8 cellular contexts compared by ENCODE assay signal in the genomic region with DNA sequence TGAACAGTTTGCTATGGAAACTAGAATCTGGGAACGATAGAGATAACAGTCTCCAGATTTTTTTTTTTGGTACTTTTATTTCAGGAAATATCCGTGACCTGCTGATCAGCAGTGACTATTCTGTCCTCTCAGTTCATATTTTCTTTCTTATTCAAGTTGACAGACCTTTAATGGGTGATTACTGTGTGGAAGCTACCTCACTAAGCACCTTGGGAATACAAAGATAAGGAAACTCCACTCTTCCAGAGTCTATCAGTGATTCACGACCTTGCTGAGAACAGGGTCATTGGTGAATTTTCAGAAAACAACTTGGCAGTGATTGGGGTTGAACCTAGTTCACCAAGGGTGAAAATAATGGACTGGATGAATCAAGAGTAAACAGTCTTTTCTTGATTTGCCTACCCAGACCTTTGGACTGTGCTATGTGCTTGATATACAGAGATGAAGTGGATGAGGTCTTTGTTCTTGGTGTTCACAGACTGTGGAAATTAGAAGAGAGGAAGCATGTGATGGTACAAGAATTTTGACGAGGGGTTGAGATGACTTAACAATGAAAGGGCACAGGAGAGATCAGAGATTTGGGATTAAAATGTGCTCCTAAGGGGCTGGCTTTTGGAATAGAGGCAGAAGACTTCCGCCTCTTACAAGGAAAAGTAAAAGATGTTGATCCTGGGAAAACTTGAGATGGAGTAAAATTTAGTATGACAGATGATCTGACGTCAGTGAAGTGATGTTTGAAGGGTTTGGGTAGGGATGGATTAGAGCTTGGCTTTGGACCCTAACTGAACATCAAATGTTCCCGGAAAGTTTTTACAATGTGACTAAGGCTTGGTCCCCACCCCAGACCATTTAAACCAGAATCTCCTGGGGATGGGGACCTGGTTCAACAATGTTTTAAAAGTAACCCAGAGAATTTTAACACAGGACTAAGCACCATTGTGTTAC. TPM values are rescaled to one million over a fixed set of nuclear protein-coding genes. Genes with fewer than 3 reads are reported as not detected.
A peak's percentile ranks its signal among the peaks of the same experiment; 100 is the strongest.
DNase-seq lines count a peak whose midpoint lies in the region; ATAC-seq, FAIRE-seq and TF ChIP-seq lines count a peak whose summit lies in the region.

No MANE protein-coding gene starts in this region.

- FAIRE-seq in keratinocyte (lab: Jason Lieb, UNC), result no peak

- no peaks in the 10 kb centered on the region for H3K9me3 Mint-ChIP-seq in activated T-helper 2 cell treated with anti-CD3 and anti-CD28 coated beads, Interferon-gamma antibody, Interleukin-2, Interleukin-4, amounts not matched to agents 10 μg/mL and 5 μg/mL and 100 μg/mL, durations not matched to agents 14 hours and 24 hours and 36 hours

- no peaks in the 10 kb centered on the region for H3K27me3 Mint-ChIP-seq in activated T-helper 2 cell treated with anti-CD3 and anti-CD28 coated beads, Interferon-gamma antibody, Interleukin-2, Interleukin-4, amounts not matched to agents 10 μg/mL and 5 μg/mL and 100 μg/mL, durations not matched to agents 14 hours and 24 hours and 36 hours (ENCODE audit: low read depth)

- WGBS in SK-N-SH (ENCODE audit: low lambda C conversion rate), result 45% methylated on average over 7 of the region's 7 CpGs
- 25 to 32% (median 29%) methylated on average over 7 of the region's 7 CpGs for WGBS in stomach, 5 donors

- TF ChIP-seq CTCF in SK-N-SH (IDR thresholded peaks at IDR 0.05), result no peak
- no peak for TF ChIP-seq CTCF in keratinocyte (optimal IDR thresholded peaks at IDR 0.05 in 1 of 3, IDR thresholded peaks at IDR 0.05 in 1 of 3, conservative IDR thresholded peaks at IDR 0.05 in 1 of 3; ENCODE audit: extremely low read depth in 1 of 3, insufficient read depth in 2 of 3, low read length in 3 of 3)
- TF ChIP-seq CTCF in stomach (IDR thresholded peaks at IDR 0.05), result no peak

- intact Hi-C loops in activated T-helper 2 cell treated with anti-CD3 and anti-CD28 coated beads, Interferon-gamma antibody, Interleukin-2, Interleukin-4, amounts not matched to agents 10 μg/mL and 5 μg/mL and 100 μg/mL, durations not matched to agents 14 hours and 24 hours and 36 hours (cut with micrococcal nuclease), result loop anchor here (1.0 to 5.0 kb wide), 2 partner anchors 170 to 457 kb away; partner anchors contain the start of genes MGME1 and RRBP1
- intact Hi-C loops in stomach (cut with DNase I; ENCODE audit: low total_unique reads), result no loop called here

- no peak for TF ChIP-seq EP300 in SK-N-SH (IDR thresholded peaks at IDR 0.05; ENCODE audit: borderline replicate concordance in 1 of 2, low read depth in 1 of 2, low read length in 1 of 2)
- no peak for TF ChIP-seq EP300 in stomach (IDR thresholded peaks at IDR 0.05)

- peak overlapping the region; percentile 89 to 97 for H3K4me3 ChIP-seq in SK-N-SH (ENCODE audit: low read depth in 2 of 2, low read length in 1 of 2)
- peak overlapping the region; percentile 75 to 95 (median 92) for H3K4me3 ChIP-seq in keratinocyte (ENCODE audit: control insufficient read depth in 2 of 3, extremely low read depth in 1 of 3, insufficient read depth in 2 of 3, low read depth in 1 of 3, low read length in 3 of 3)
- H3K4me3 ChIP-seq in stomach, result peak overlapping the region; percentile 74 to 98 (median 96)

- H4K20me1 ChIP-seq in SK-N-SH (ENCODE audit: insufficient read depth) (no peaks in the 10 kb centered on the region), keratinocyte (ENCODE audit: control insufficient read depth, extremely low read depth, insufficient read depth, low read length) (no peaks in the 10 kb centered on the region)

- no peak for TF ChIP-seq POLR2A in stomach (IDR thresholded peaks at IDR 0.05)

- peak overlapping the region; percentile 100 for H2AFZ ChIP-seq in SK-N-SH (ENCODE audit: low read depth)
- H2AFZ ChIP-seq in keratinocyte (ENCODE audit: control insufficient read depth, low read length), result peak overlapping the region; percentile 92

- H3K4me1 ChIP-seq in SK-N-SH (ENCODE audit: control insufficient read depth in 1 of 2, insufficient read depth in 2 of 2, low read depth in 1 of 2, low read length in 1 of 2) (peaks cover 0 to 2% of the 10 kb centered on the region in 2 experiments; a peak in 1 of 4 replicates), keratinocyte (ENCODE audit: control insufficient read depth, extremely low read depth, insufficient read depth, low read length) (peaks cover 22% of the 10 kb centered on the region), stomach (peaks cover 21 to 58% (median 37%) of the 10 kb centered on the region in 4 donors)

- CTCF ChIA-PET in SK-N-SH (lab: Yijun Ruan, JAX), result interaction anchor here (0.6 kb wide), 1 partner anchor 64 kb away, joined by 3 read pairs; no protein-coding TSS in a partner anchor

- H3K27me3 ChIP-seq in SK-N-SH (ENCODE audit: insufficient read depth) (no peaks in the 10 kb centered on the region), keratinocyte (ENCODE audit: control insufficient read depth, extremely low read depth, insufficient read depth, low read length) (no peaks in the 10 kb centered on the region), stomach (no peaks in the 10 kb centered on the region)

- DNase-seq in SK-N-SH (no peak), keratinocyte (ENCODE audit: low read depth, low spot score) (no peak), stomach (no peak), HuH-7 (ENCODE audit: low spot score) (no peak), dedifferentiated amniotic fluid mesenchymal stem cell (ENCODE audit: extremely low spot score) (no peak)
- DNase-seq in activated T-helper 2 cell treated with anti-CD3 and anti-CD28 coated beads, Interferon-gamma antibody, Interleukin-2, Interleukin-4, amounts not matched to agents 10 μg/mL and 5 μg/mL and 100 μg/mL, durations not matched to agents 14 hours and 24 hours and 36 hours (ENCODE audit: low spot score), result no peak

- H3K9ac ChIP-seq in SK-N-SH (peak overlapping the region; percentile 90), keratinocyte (ENCODE audit: control insufficient read depth, extremely low read depth, insufficient read depth, low read length) (peak overlapping the region; percentile 88)

- H3K79me2 ChIP-seq in SK-N-SH (ENCODE audit: insufficient read depth), result peaks cover 39% of the 10 kb centered on the region
- H3K79me2 ChIP-seq in keratinocyte (ENCODE audit: control insufficient read depth, insufficient read depth, low read length), result peaks cover 27% of the 10 kb centered on the region

- no peak overlapping the region for H3K27ac ChIP-seq in SK-N-SH (ENCODE audit: low read depth in 2 of 2, low read length in 1 of 2)
- H3K27ac ChIP-seq in keratinocyte (ENCODE audit: control insufficient read depth, insufficient read depth, low read length), result peak overlapping the region; percentile 76
- peak overlapping the region in 4 of 5 donors; percentile 83 to 97 (median 96) for H3K27ac ChIP-seq in stomach

- H3K9me3 ChIP-seq in SK-N-SH, result no peaks in the 10 kb centered on the region
- no peaks in the 10 kb centered on the region for H3K9me3 ChIP-seq in keratinocyte (ENCODE audit: control insufficient read depth, low read depth, low read length)
- no peaks in the 10 kb centered on the region for H3K9me3 ChIP-seq in stomach

- H3K9me1 ChIP-seq in keratinocyte (ENCODE audit: control insufficient read depth, extremely low read depth, insufficient read depth, low read length), result no peaks in the 10 kb centered on the region

- H3K36me3 Mint-ChIP-seq in activated T-helper 2 cell treated with anti-CD3 and anti-CD28 coated beads, Interferon-gamma antibody, Interleukin-2, Interleukin-4, amounts not matched to agents 10 μg/mL and 5 μg/mL and 100 μg/mL, durations not matched to agents 14 hours and 24 hours and 36 hours (ENCODE audit: low read depth), result peaks cover 15% of the 10 kb centered on the region

- H3F3A ChIP-seq in SK-N-SH (replicated peaks; ENCODE audit: insufficient read depth), result no peaks in the 10 kb centered on the region

- peaks cover 24% of the 10 kb centered on the region for H3K4me1 Mint-ChIP-seq in activated T-helper 2 cell treated with anti-CD3 and anti-CD28 coated beads, Interferon-gamma antibody, Interleukin-2, Interleukin-4, amounts not matched to agents 10 μg/mL and 5 μg/mL and 100 μg/mL, durations not matched to agents 14 hours and 24 hours and 36 hours (ENCODE audit: low read depth)

- H3K4me3 Mint-ChIP-seq in activated T-helper 2 cell treated with anti-CD3 and anti-CD28 coated beads, Interferon-gamma antibody, Interleukin-2, Interleukin-4, amounts not matched to agents 10 μg/mL and 5 μg/mL and 100 μg/mL, durations not matched to agents 14 hours and 24 hours and 36 hours (ENCODE audit: low read depth), result peak overlapping the region; percentile 80

- no peak for TF ChIP-seq RAD21 in SK-N-SH (IDR thresholded peaks at IDR 0.05; ENCODE audit: low read length)

- H3K36me3 ChIP-seq in SK-N-SH (replicated peaks in 1 of 2; ENCODE audit: control insufficient read depth in 1 of 2, insufficient read depth in 2 of 2, low read length in 1 of 2), result peaks cover 13 to 16% of the 10 kb centered on the region in 2 experiments
- peaks cover 0 to 7% of the 10 kb centered on the region in 2 experiments for H3K36me3 ChIP-seq in keratinocyte (ENCODE audit: control insufficient read depth in 2 of 2, extremely low read depth in 1 of 2, insufficient read depth in 2 of 2, low read length in 2 of 2)
- peaks cover 7 to 22% (median 20%) of the 10 kb centered on the region in 4 donors for H3K36me3 ChIP-seq in stomach

- H3K27ac Mint-ChIP-seq in activated T-helper 2 cell treated with anti-CD3 and anti-CD28 coated beads, Interferon-gamma antibody, Interleukin-2, Interleukin-4, amounts not matched to agents 10 μg/mL and 5 μg/mL and 100 μg/mL, durations not matched to agents 14 hours and 24 hours and 36 hours, result peak overlapping the region; percentile 58

- dilution Hi-C loops in keratinocyte (cut with MboI; ENCODE audit: extremely low pct_ligation_motif_present, low sequenced_read_pairs), result no loop called here

- H3K4me2 ChIP-seq in SK-N-SH, result peak overlapping the region; percentile 99
- peak overlapping the region; percentile 99 for H3K4me2 ChIP-seq in keratinocyte (ENCODE audit: control insufficient read depth, extremely low read depth, insufficient read depth, low read depth, low read length)

- no peak for ATAC-seq in SK-N-SH treated with all-trans-retinoic acid at 6 μM for 48 hours
- no peak for ATAC-seq in GM21825 (IDR thresholded peaks at IDR 0.05; ENCODE audit: unreplicated experiment)

- no peaks in the 10 kb centered on the region for H3K9me2 ChIP-seq in SK-N-SH

- POLR2A ChIA-PET in SK-N-SH (lab: Yijun Ruan, JAX), result interaction anchor here (0.6 to 2.0 kb wide), 5 partner anchors 59 to 369 kb away, joined by 3 to 5 read pairs (median 4); partner anchors contain the start of genes DZANK1, POLR3F, SEC23B and ZNF133

RNA-seq across cellular contexts. Expression of gene KAT14, which starts 1.2 kb away (rescaled TPM):
- polyA plus RNA-seq in SK-N-SH (2012; rRNA removed) (7.3 and 8.6 TPM in 2 replicates), keratinocyte (9.4 to 9.8 TPM (median 9.6 TPM) in 3 replicates), stomach (10 to 100 TPM in 1 of 3 donors, 1 to 10 TPM in 2; 6.2 to 12.8 (median 7.1) TPM)
- 8.0 and 8.8 TPM in 2 replicates for polyA plus RNA-seq in SK-N-SH (2012; cell fraction: cytosol; rRNA removed)
- 5.7 and 8.1 TPM in 2 replicates for polyA plus RNA-seq in SK-N-SH (2012; cell fraction: nucleus; rRNA removed)
- 15.3 and 16.5 TPM in 2 replicates for total RNA-seq in activated T-helper 2 cell treated with anti-CD3 and anti-CD28 coated beads, Interferon-gamma antibody, Interleukin-2, Interleukin-4, amounts not matched to agents 10 μg/mL and 5 μg/mL and 100 μg/mL, durations not matched to agents 14 hours and 24 hours and 36 hours
- polyA plus RNA-seq in keratinocyte (2011; ENCODE audit: low read depth), result 16.6 TPM
- polyA plus RNA-seq in keratinocyte (2011; cell fraction: cytosol; rRNA removed), result 8.5 and 10.8 TPM in 2 replicates
- polyA plus RNA-seq in keratinocyte (2011; cell fraction: nucleus; rRNA removed), result 13.2 and 13.7 TPM in 2 replicates
- polyA plus RNA-seq in keratinocyte (2012; ENCODE audit: low replicate concordance), result 6.9 TPM in 2 replicates
- 8.2 to 16.5 TPM (median 15.5 TPM) in 3 replicates for polyA minus RNA-seq in keratinocyte
- 7.9 TPM for polyA minus RNA-seq in keratinocyte (2011; cell fraction: cytosol; rRNA and poly(A)+ RNA removed)
- 7.9 and 14.7 TPM in 2 replicates for polyA minus RNA-seq in keratinocyte (2011; cell fraction: nucleus; rRNA and poly(A)+ RNA removed)
- total RNA-seq in stomach, result 10 to 100 TPM in 3 of 5 donors, 1 to 10 TPM in 1, under 1 TPM in 1; 0.58 to 35.5 (median 12.5) TPM

RNA-seq across cellular contexts. Expression of gene PET117, which starts 1.2 kb away (rescaled TPM):
- 12.6 and 13.5 TPM in 2 replicates for polyA plus RNA-seq in SK-N-SH (2012; rRNA removed)
- polyA plus RNA-seq in SK-N-SH (2012; cell fraction: cytosol; rRNA removed), result 18.8 and 24.2 TPM in 2 replicates
- polyA plus RNA-seq in SK-N-SH (2012; cell fraction: nucleus; rRNA removed), result 5.7 and 6.5 TPM in 2 replicates
- total RNA-seq in activated T-helper 2 cell treated with anti-CD3 and anti-CD28 coated beads, Interferon-gamma antibody, Interleukin-2, Interleukin-4, amounts not matched to agents 10 μg/mL and 5 μg/mL and 100 μg/mL, durations not matched to agents 14 hours and 24 hours and 36 hours, result 15.7 and 17.0 TPM in 2 replicates
- 6.4 to 11.8 TPM (median 9.8 TPM) in 3 replicates for polyA plus RNA-seq in keratinocyte
- 15.7 TPM for polyA plus RNA-seq in keratinocyte (2011; ENCODE audit: low read depth)
- 7.4 and 10.7 TPM in 2 replicates for polyA plus RNA-seq in keratinocyte (2011; cell fraction: cytosol; rRNA removed)
- polyA plus RNA-seq in keratinocyte (2011; cell fraction: nucleus; rRNA removed), result 3.9 and 8.2 TPM in 2 replicates
- 7.3 and 11.3 TPM in 2 replicates for polyA plus RNA-seq in keratinocyte (2012; ENCODE audit: low replicate concordance)
- 0.98 to 3.4 TPM (median 1.7 TPM) in 3 replicates for polyA minus RNA-seq in keratinocyte
- polyA minus RNA-seq in keratinocyte (2011; cell fraction: cytosol; rRNA and poly(A)+ RNA removed), result 3.1 TPM
- 1.2 and 2.5 TPM in 2 replicates for polyA minus RNA-seq in keratinocyte (2011; cell fraction: nucleus; rRNA and poly(A)+ RNA removed)
- total RNA-seq in stomach, result 10 to 100 TPM in 2 of 5 donors, 1 to 10 TPM in 3; 1.2 to 23.5 (median 4.6) TPM
- 10 to 100 TPM; 11.5 to 20.9 (median 19.3) TPM for polyA plus RNA-seq in stomach

Comparison
In these comparisons a context has a peak if more than half of its experiments do, and no peak if none do; other contexts are left out.
1. H3K27ac ChIP-seq: peak in keratinocyte (single experiment) and stomach (4 of 5); none in SK-N-SH (0 of 2).
2. Peak in every context shown above with its lines, with median percentiles within 50 percentile points of each other: H3K4me3 ChIP-seq.